20 cellular contexts compared by ENCODE assay signal in the genomic region with DNA sequence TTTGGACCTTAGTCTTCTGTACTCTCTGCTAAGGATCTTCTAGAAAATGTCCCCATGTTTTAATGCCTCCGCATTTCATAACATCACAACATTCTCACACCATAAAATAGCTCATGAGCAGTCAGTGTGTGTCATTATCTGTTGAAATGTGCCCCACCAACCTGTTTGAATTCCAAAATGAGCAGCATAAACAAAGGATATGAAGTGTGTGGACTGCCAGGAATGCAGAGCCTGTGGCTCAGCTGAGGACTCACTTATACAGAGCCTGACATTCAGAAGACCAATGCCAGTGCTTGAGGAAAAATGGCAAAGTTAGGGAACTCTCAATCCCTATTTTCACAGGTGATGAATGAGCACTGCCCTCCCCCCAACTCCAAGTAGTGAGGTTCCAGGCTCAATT.
"Had no signal": no experiment of that assay in that cellular context is flagged by ENCODE, and none has a peak within 500 bp of the region (broad histone marks: within the 10 kb centered on the region; RNA-seq: fewer than 3 reads in every experiment).

No MANE protein-coding gene starts in this region.

- H3K36me3 Mint-ChIP-seq: activated naive CD4-positive, alpha-beta T cell treated with anti-CD3 and anti-CD28 coated beads, Interleukin-2, amount 50 U/mL, for 24 hours; stimulated activated memory B cell treated with anti-CD40 and anti-IgM and Interleukin-4, amounts not matched to agents 10 μg/mL and 1 μg/mL and 100 μg/mL, for 72 hours had no signal

- H2AFZ ChIP-seq: hepatocyte, parathyroid adenoma had no signal

- H3K36me3 ChIP-seq: ascending aorta, breast epithelium, left lung, thoracic aorta had no signal

- ATAC-seq: activated CD8-positive, alpha-beta T cell treated with anti-CD3 and anti-CD28 coated beads, Interleukin-2, amount 10 ng/mL, durations not matched to agents 7 days and 5 days; activated T-cell treated with anti-CD3 and anti-CD28 coated beads, Interleukin-2, amount 50 U/mL, for 4 hours; left lung; naive thymus-derived CD8-positive, alpha-beta T cell; sciatic nerve; stimulated activated memory B cell treated with anti-CD40 and anti-IgM and Interleukin-4, amounts not matched to agents 10 μg/mL and 1 μg/mL and 100 μg/mL, for 72 hours had no signal

- H3K27me3 Mint-ChIP-seq: activated CD4-positive, alpha-beta T cell treated with anti-CD3 and anti-CD28 coated beads, Interleukin-2, amount 10 ng/mL, durations not matched to agents 24 days and 14 days; activated naive CD4-positive, alpha-beta T cell treated with anti-CD3 and anti-CD28 coated beads, Interleukin-2, amount 50 U/mL, for 24 hours; naive thymus-derived CD8-positive, alpha-beta T cell; stimulated activated memory B cell treated with anti-CD40 and anti-IgM and Interleukin-4, amounts not matched to agents 10 μg/mL and 1 μg/mL and 100 μg/mL, for 72 hours had no signal

- H3K27ac Mint-ChIP-seq: activated CD4-positive, alpha-beta T cell treated with anti-CD3 and anti-CD28 coated beads, Interleukin-2, amount 10 ng/mL, durations not matched to agents 24 days and 14 days; activated CD8-positive, alpha-beta T cell treated with anti-CD3 and anti-CD28 coated beads, Interleukin-2, amount 10 ng/mL, durations not matched to agents 7 days and 5 days; activated naive CD4-positive, alpha-beta T cell treated with anti-CD3 and anti-CD28 coated beads, Interleukin-2, amount 50 U/mL, for 24 hours; naive thymus-derived CD8-positive, alpha-beta T cell; stimulated activated memory B cell treated with anti-CD40 and anti-IgM and Interleukin-4, amounts not matched to agents 10 μg/mL and 1 μg/mL and 100 μg/mL, for 72 hours had no signal

- H3K27ac ChIP-seq: ascending aorta, breast epithelium, hepatocyte, left lung, parathyroid adenoma, thoracic aorta had no signal

- H3K4me2 ChIP-seq: hepatocyte had no signal

- H3K9me3 ChIP-seq: thoracic aorta had no signal

- H3K4me3 Mint-ChIP-seq: activated CD4-positive, alpha-beta T cell treated with anti-CD3 and anti-CD28 coated beads, Interleukin-2, amount 10 ng/mL, durations not matched to agents 24 days and 14 days; activated CD8-positive, alpha-beta T cell treated with anti-CD3 and anti-CD28 coated beads, Interleukin-2, amount 10 ng/mL, durations not matched to agents 7 days and 5 days; activated naive CD4-positive, alpha-beta T cell treated with anti-CD3 and anti-CD28 coated beads, Interleukin-2, amount 50 U/mL, for 24 hours; activated T-cell treated with anti-CD3 and anti-CD28 coated beads, Interleukin-2, amount 50 U/mL, for 4 hours; naive thymus-derived CD8-positive, alpha-beta T cell; stimulated activated memory B cell treated with anti-CD40 and anti-IgM and Interleukin-4, amounts not matched to agents 10 μg/mL and 1 μg/mL and 100 μg/mL, for 72 hours had no signal

- H3K79me2 ChIP-seq: hepatocyte, parathyroid adenoma had no signal

- H3K27me3 ChIP-seq: ascending aorta, breast epithelium, hepatocyte, left lung had no signal

- H3K4me1 Mint-ChIP-seq: activated CD4-positive, alpha-beta T cell treated with anti-CD3 and anti-CD28 coated beads, Interleukin-2, amount 10 ng/mL, durations not matched to agents 24 days and 14 days; activated naive CD4-positive, alpha-beta T cell treated with anti-CD3 and anti-CD28 coated beads, Interleukin-2, amount 50 U/mL, for 24 hours; naive thymus-derived CD8-positive, alpha-beta T cell; stimulated activated memory B cell treated with anti-CD40 and anti-IgM and Interleukin-4, amounts not matched to agents 10 μg/mL and 1 μg/mL and 100 μg/mL, for 72 hours had no signal

- DNase-seq: activated CD4-positive, alpha-beta T cell treated with anti-CD3 and anti-CD28 coated beads, Interleukin-2, amount 10 ng/mL, durations not matched to agents 24 days and 14 days; activated CD4-positive, CD25-positive, alpha-beta regulatory T cell; activated CD8-positive, alpha-beta T cell treated with anti-CD3 and anti-CD28 coated beads, Interleukin-2, amount 10 ng/mL, durations not matched to agents 7 days and 5 days; activated gamma-delta T cell; activated T-cell treated with anti-CD3 and anti-CD28 coated beads, Interleukin-2, amount 50 U/mL, for 4 hours; cerebellar nuclear complex; effector CD8-positive, alpha-beta T cell; foreskin fibroblast; left lung; naive thymus-derived CD8-positive, alpha-beta T cell; stimulated activated CD4-positive, alpha-beta T cell treated with anti-CD3 and anti-CD28 coated beads, Interleukin-4, amount 100 ng/mL, for 4 hours; T1000 had no signal

- H3K9ac ChIP-seq: parathyroid adenoma had no signal

- H3K4me3 ChIP-seq: ascending aorta, breast epithelium, hepatocyte, left lung, thoracic aorta had no signal

- H3K4me1 ChIP-seq: ascending aorta, breast epithelium, left lung, parathyroid adenoma had no signal
